In genomic region chr16:23757937-23758619, GRCh38 we compare ENCODE assay signal across 10 cellular contexts. TPM values are rescaled to one million over a fixed set of nuclear protein-coding genes. Genes with fewer than 3 reads are reported as not detected.
"Had no signal": no experiment of that assay in that cellular context is flagged by ENCODE, and none has a peak within 500 bp of the region (broad histone marks: within the 10 kb centered on the region; RNA-seq: fewer than 3 reads in every experiment).

No MANE protein-coding gene starts in this region.

- H3K9ac ChIP-seq: GM23248 had no signal

- DNase-seq: GM23248, GOT3, H7, IMR-90, KBM-7 had no signal

- H2AFZ ChIP-seq: GM23248 had no signal

- H3K4me3 ChIP-seq: GM23248, HAP-1 had no signal

- H3K36me3 ChIP-seq: HAP-1 had no signal

- H3K9me3 ChIP-seq: HAP-1 had no signal

- ATAC-seq: HCT116 had no signal

- H3K27ac ChIP-seq: GM23248, HL-60 had no signal

- H3K4me1 ChIP-seq: HAP-1 had no signal

RNA-seq across cellular contexts. Expression of gene CHP2, which starts 3.3 kb away (rescaled TPM):
- total RNA-seq: GM23248, H4, HT1080, IMR-90 had no signal
- polyA plus RNA-seq: GM23248, IMR-90 had no signal

RNA-seq across cellular contexts. Expression of gene ERN2, which starts 45.1 kb away (rescaled TPM):
- total RNA-seq: GM23248, H4, HT1080 had no signal
- polyA plus RNA-seq: GM23248 had no signal
